1 cellular context compared by ENCODE assay signal in genomic region chr20:2557873-2558580, GRCh38.
TF ChIP-seq lines count a peak whose summit lies in the region.

No MANE protein-coding gene starts in this region.

TF ChIP-seq in HepG2, 621 proteins besides CTCF, POLR2A, EP300 and RAD21:
- TF ChIP-seq CHD4 (IDR thresholded peaks at IDR 0.05; ENCODE audit: borderline replicate concordance, low read length) (no peak), ATF7 (IDR thresholded peaks at IDR 0.05) (peak; percentile 91), ATF7 (CRISPR knock-in tag; IDR thresholded peaks at IDR 0.05) (no peak), CREB1 (IDR thresholded peaks at IDR 0.05) (0 out of 2 replicates have a peak, but pooled peaks have one; percentile 15), CREB1 (CRISPR knock-in tag; IDR thresholded peaks at IDR 0.05) (no peak)
